In genomic region chr11:72812604-72812967, GRCh38 we compare ENCODE assay signal across 8 cellular contexts. TPM values are rescaled to one million over a fixed set of nuclear protein-coding genes. Genes with fewer than 3 reads are reported as not detected.
DNase-seq lines count a peak whose midpoint lies in the region; ATAC-seq and TF ChIP-seq lines count a peak whose summit lies in the region.

No MANE protein-coding gene starts in this region.

- H3K4me3 ChIP-seq in choroid plexus epithelial cell (ENCODE audit: low read depth, low read length) (peak overlapping the region; percentile 93), osteoblast (ENCODE audit: insufficient read depth, low read length) (peak overlapping the region; percentile 79)

- peak overlapping the region; percentile 92 for H3K4me3 Mint-ChIP-seq in activated CD4-positive, alpha-beta T cell treated with anti-CD3 and anti-CD28 coated beads, Interleukin-2, amount 10 ng/mL, durations not matched to agents 24 days and 14 days

- no peaks in the 10 kb centered on the region for H3K27me3 Mint-ChIP-seq in activated CD4-positive, alpha-beta T cell treated with anti-CD3 and anti-CD28 coated beads, Interleukin-2, amount 10 ng/mL, durations not matched to agents 24 days and 14 days

- H3K9me3 ChIP-seq in osteoblast (ENCODE audit: low read depth, low read length) = no peaks in the 10 kb centered on the region

- H3K4me2 ChIP-seq in osteoblast (ENCODE audit: insufficient read depth, low read length) = peak overlapping the region; percentile 90

- no peak for DNase-seq in activated CD4-positive, alpha-beta T cell treated with anti-CD3 and anti-CD28 coated beads, Interleukin-2, amount 10 ng/mL, durations not matched to agents 24 days and 14 days
- DNase-seq in activated CD4-positive, alpha-beta T cell treated with anti-CD3 and anti-CD28 coated beads, Interleukin-2, amount 50 U/mL, for 1 hour = no peak
- DNase-seq in NCI-H748 (lab: John Stamatoyannopoulos, UW; ENCODE audit: unreplicated experiment) (peak; percentile 64), choroid plexus epithelial cell (ENCODE audit: low read depth) (no peak), osteoblast (ENCODE audit: insufficient read length, low spot score, missing footprints) (peak; percentile 52), C1 segment of cervical spinal cord (lab: John Stamatoyannopoulos, UW) (no peak), islet precursor cell (no peak)

- no peak for ATAC-seq in HG02759 (IDR thresholded peaks at IDR 0.05; ENCODE audit: unreplicated experiment)

- no peaks in the 10 kb centered on the region for H3K27me3 ChIP-seq in osteoblast (ENCODE audit: insufficient read depth, low read length)

- no peak overlapping the region for H2AFZ ChIP-seq in osteoblast (ENCODE audit: low read length)

- TF ChIP-seq CTCF in choroid plexus epithelial cell (conservative IDR thresholded peaks at IDR 0.05; ENCODE audit: low read depth, low read length) (no peak), osteoblast (IDR thresholded peaks at IDR 0.05; ENCODE audit: extremely low read depth, low read depth, low read length) (no peak)

- peak overlapping the region; percentile 100 for H3K27ac Mint-ChIP-seq in activated CD4-positive, alpha-beta T cell treated with anti-CD3 and anti-CD28 coated beads, Interleukin-2, amount 10 ng/mL, durations not matched to agents 24 days and 14 days

- H3K36me3 ChIP-seq in osteoblast (ENCODE audit: insufficient read depth, low read length) = peaks cover 17% of the 10 kb centered on the region

- peaks cover 43% of the 10 kb centered on the region for H3K36me3 Mint-ChIP-seq in activated CD4-positive, alpha-beta T cell treated with anti-CD3 and anti-CD28 coated beads, Interleukin-2, amount 10 ng/mL, durations not matched to agents 24 days and 14 days (ENCODE audit: low read depth)

- no peaks in the 10 kb centered on the region for H3K9me3 Mint-ChIP-seq in activated CD4-positive, alpha-beta T cell treated with anti-CD3 and anti-CD28 coated beads, Interleukin-2, amount 10 ng/mL, durations not matched to agents 24 days and 14 days

- intact Hi-C loops in activated CD4-positive, alpha-beta T cell treated with anti-CD3 and anti-CD28 coated beads, Interleukin-2, amount 10 ng/mL, durations not matched to agents 24 days and 14 days (cut with micrococcal nuclease) = no loop called here

- peaks cover 34% of the 10 kb centered on the region for H3K4me1 Mint-ChIP-seq in activated CD4-positive, alpha-beta T cell treated with anti-CD3 and anti-CD28 coated beads, Interleukin-2, amount 10 ng/mL, durations not matched to agents 24 days and 14 days

- H4K20me1 ChIP-seq in osteoblast (ENCODE audit: insufficient read depth, low read length) = peaks cover 4% of the 10 kb centered on the region

- H3K4me1 ChIP-seq in osteoblast (ENCODE audit: insufficient read depth, low read length) = peaks cover 41% of the 10 kb centered on the region

- peaks cover 34% of the 10 kb centered on the region for H3K79me2 ChIP-seq in osteoblast (ENCODE audit: insufficient read depth, low read length)

- H3K27ac ChIP-seq in osteoblast (ENCODE audit: low read depth, low read length) = peak overlapping the region; percentile 97

RNA-seq across cellular contexts. Expression of gene ATG16L2, which starts 1.6 kb away (rescaled TPM):
- 74.1 and 75.8 TPM in 2 replicates for total RNA-seq in activated CD4-positive, alpha-beta T cell treated with anti-CD3 and anti-CD28 coated beads, Interleukin-2, amount 10 ng/mL, durations not matched to agents 24 days and 14 days
- total RNA-seq in osteoblast = 11.9 and 12.4 TPM in 2 replicates

RNA-seq across cellular contexts. Expression of gene STARD10, which starts 18.7 kb away (rescaled TPM):
- 16.3 and 17.2 TPM in 2 replicates for total RNA-seq in activated CD4-positive, alpha-beta T cell treated with anti-CD3 and anti-CD28 coated beads, Interleukin-2, amount 10 ng/mL, durations not matched to agents 24 days and 14 days
- 25.3 and 25.7 TPM in 2 replicates for total RNA-seq in osteoblast

Comparison
In these comparisons a context has a peak if more than half of its experiments do, and no peak if none do; other contexts are left out.
1. DNase-seq: peak in NCI-H748 (single experiment) and osteoblast (single experiment); none in activated CD4-positive, alpha-beta T cell treated with anti-CD3 and anti-CD28 coated beads, Interleukin-2, amount 10 ng/mL, durations not matched to agents 24 days and 14 days (single experiment), activated CD4-positive, alpha-beta T cell treated with anti-CD3 and anti-CD28 coated beads, Interleukin-2, amount 50 U/mL, for 1 hour (single experiment), choroid plexus epithelial cell (single experiment), C1 segment of cervical spinal cord (0 of 14) and islet precursor cell (single experiment).